ENCODE assay signal across 18 cellular contexts in the genomic region with DNA sequence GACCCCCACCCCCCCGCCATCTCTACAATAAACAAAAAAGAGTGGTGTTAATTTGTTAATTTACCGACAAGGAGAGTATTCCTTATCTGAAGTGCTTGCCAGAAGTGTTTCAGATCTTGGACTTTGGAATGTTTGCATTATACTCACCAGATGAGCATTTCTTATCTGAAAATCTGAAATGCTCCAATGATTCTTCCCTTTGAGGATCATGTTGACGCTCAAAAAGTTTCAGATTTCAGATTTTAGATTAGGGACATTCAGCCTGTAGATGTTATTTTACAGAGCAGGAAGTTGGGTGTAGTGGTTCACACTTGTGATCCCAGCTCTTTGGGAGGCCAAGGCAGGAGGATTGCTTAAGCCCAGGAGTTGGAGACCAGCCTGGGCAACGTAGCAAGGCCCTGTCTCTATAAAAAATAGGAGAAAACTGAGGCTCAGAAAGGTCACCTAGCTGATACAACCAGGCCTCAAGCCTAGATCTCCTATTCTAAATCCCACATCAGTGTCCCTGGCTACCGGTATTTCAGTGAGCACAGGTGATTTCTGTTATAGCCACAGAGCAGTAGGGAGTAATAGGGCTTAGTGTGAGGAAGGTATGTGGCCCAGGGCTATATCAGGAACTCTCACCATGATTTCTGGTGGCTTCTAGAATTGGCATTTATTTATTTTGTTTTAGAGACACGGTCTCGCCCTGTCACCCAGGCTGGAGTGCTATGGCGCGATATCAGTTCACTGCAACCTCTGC. TPM values are rescaled to one million over a fixed set of nuclear protein-coding genes. Genes with fewer than 3 reads are reported as not detected.
DNase-seq lines count a peak whose midpoint lies in the region; TF ChIP-seq lines count a peak whose summit lies in the region.
"Had no signal": no experiment of that assay in that cellular context is flagged by ENCODE, and none has a peak within 500 bp of the region (broad histone marks: within the 10 kb centered on the region; RNA-seq: fewer than 3 reads in every experiment).

No MANE protein-coding gene starts in this region.

- TF ChIP-seq POLR2A in esophagus muscularis mucosa (IDR thresholded peaks at IDR 0.05; ENCODE audit: low read depth), result no peak

- no peaks in the 10 kb centered on the region for H3K9me3 Mint-ChIP-seq in neural crest cell
- no peaks in the 10 kb centered on the region for H3K9me3 Mint-ChIP-seq in activated naive CD4-positive, alpha-beta T cell treated with anti-CD3 and anti-CD28 coated beads for 36 hours
- H3K9me3 Mint-ChIP-seq: activated naive CD8-positive, alpha-beta T cell treated with anti-CD3 and anti-CD28 coated beads, Interleukin-2, amount 10 ng/mL, durations not matched to agents 7 days and 5 days had no signal

- no peak overlapping the region for H3K4me3 ChIP-seq in colonic mucosa
- no peak overlapping the region for H3K4me3 ChIP-seq in esophagus muscularis mucosa
- H3K4me3 ChIP-seq: coronary artery, GM12878, HAP-1 had no signal

- H3K4me3 Mint-ChIP-seq in neural crest cell, result no peak overlapping the region
- H3K4me3 Mint-ChIP-seq in activated naive CD4-positive, alpha-beta T cell treated with anti-CD3 and anti-CD28 coated beads for 36 hours, result no peak overlapping the region
- H3K4me3 Mint-ChIP-seq: activated naive CD8-positive, alpha-beta T cell treated with anti-CD3 and anti-CD28 coated beads, Interleukin-2, amount 10 ng/mL, durations not matched to agents 7 days and 5 days had no signal

- DNase-seq in Caki2 (ENCODE audit: low read depth) (peak; percentile 87), M059J (ENCODE audit: low read depth) (peak; percentile 69), colonic mucosa (no peak), neural crest cell (ENCODE audit: low read depth, low spot score) (no peak), G401 (ENCODE audit: low spot score) (no peak), esophagus muscularis mucosa (ENCODE audit: extremely low spot score) (no peak)
- DNase-seq in activated naive CD4-positive, alpha-beta T cell treated with anti-CD3 and anti-CD28 coated beads for 36 hours, result no peak
- no peak for DNase-seq in activated T-cell treated with anti-CD3 and anti-CD28 coated beads, Interleukin-2, amount 50 U/mL, for 1 hour
- DNase-seq: activated CD4-positive, alpha-beta T cell treated with anti-CD3 and anti-CD28 coated beads for 4 hours; activated naive CD8-positive, alpha-beta T cell treated with anti-CD3 and anti-CD28 coated beads, Interleukin-2, amount 10 ng/mL, durations not matched to agents 7 days and 5 days; DMS153; glutamatergic neuron; left ventricle myocardium superior; NCI-H1436; NCI-H69 had no signal

- H3K27me3 ChIP-seq in colonic mucosa, result no peaks in the 10 kb centered on the region
- no peaks in the 10 kb centered on the region for H3K27me3 ChIP-seq in esophagus muscularis mucosa

- H3K36me3 Mint-ChIP-seq in neural crest cell (ENCODE audit: low read depth), result peaks cover 8% of the 10 kb centered on the region
- H3K36me3 Mint-ChIP-seq in activated naive CD4-positive, alpha-beta T cell treated with anti-CD3 and anti-CD28 coated beads for 36 hours (ENCODE audit: low read depth), result no peaks in the 10 kb centered on the region

- 96% methylated on average over 9 of the region's 9 CpGs for WGBS in esophagus muscularis mucosa

- H3K27ac ChIP-seq in colonic mucosa, result peak overlapping the region; percentile 74
- no peak overlapping the region for H3K27ac ChIP-seq in esophagus muscularis mucosa (replicated peaks in 1 of 4)
- H3K27ac ChIP-seq: coronary artery had no signal

- no peaks in the 10 kb centered on the region for H3K27me3 Mint-ChIP-seq in neural crest cell (ENCODE audit: low read depth)
- H3K27me3 Mint-ChIP-seq in activated naive CD4-positive, alpha-beta T cell treated with anti-CD3 and anti-CD28 coated beads for 36 hours (ENCODE audit: low read depth), result no peaks in the 10 kb centered on the region
- H3K27me3 Mint-ChIP-seq: activated naive CD8-positive, alpha-beta T cell treated with anti-CD3 and anti-CD28 coated beads, Interleukin-2, amount 10 ng/mL, durations not matched to agents 7 days and 5 days had no signal

- TF ChIP-seq CTCF in colonic mucosa (IDR thresholded peaks at IDR 0.05) (no peak), neural crest cell (conservative IDR thresholded peaks at IDR 0.05) (no peak), esophagus muscularis mucosa (IDR thresholded peaks at IDR 0.05) (no peak)

- H3K36me3 ChIP-seq in colonic mucosa (no peaks in the 10 kb centered on the region), esophagus muscularis mucosa (peaks cover 32 to 69% (median 64%) of the 10 kb centered on the region in 4 donors)

- CTCF ChIA-PET in activated naive CD4-positive, alpha-beta T cell treated with anti-CD3 and anti-CD28 coated beads for 36 hours (lab: Charles Lee), result no interaction called here

- in situ Hi-C loops in Caki2 (cut with HindIII; ENCODE audit: low pct_unique_long_range_greater_than_20kb, low sequenced_read_pairs) (loop anchor here (10.0 kb wide), 1 partner anchor 54 kb away; no protein-coding TSS in a partner anchor), G401 (cut with HindIII; ENCODE audit: low sequenced_read_pairs) (no loop called here)

- H3K4me1 ChIP-seq in colonic mucosa (peaks cover 5% of the 10 kb centered on the region), esophagus muscularis mucosa (peaks cover 4 to 26% (median 21%) of the 10 kb centered on the region in 4 donors)
- H3K4me1 ChIP-seq: HAP-1 had no signal

- peak overlapping the region in 1 of 2 donors; percentile 32 for H3K9ac ChIP-seq in colonic mucosa (ENCODE audit: low read depth in 2 of 2, low read length in 2 of 2)

- peak overlapping the region; percentile 10 for H3K27ac Mint-ChIP-seq in neural crest cell (ENCODE audit: unreplicated experiment)
- H3K27ac Mint-ChIP-seq in activated naive CD4-positive, alpha-beta T cell treated with anti-CD3 and anti-CD28 coated beads for 36 hours, result no peak overlapping the region
- H3K27ac Mint-ChIP-seq: activated naive CD8-positive, alpha-beta T cell treated with anti-CD3 and anti-CD28 coated beads, Interleukin-2, amount 10 ng/mL, durations not matched to agents 7 days and 5 days had no signal

- intact Hi-C loops in colonic mucosa (cut with DNase I) (no loop called here), esophagus muscularis mucosa (cut with DNase I) (no loop called here)
- intact Hi-C loops in activated naive CD4-positive, alpha-beta T cell treated with anti-CD3 and anti-CD28 coated beads for 36 hours (cut with micrococcal nuclease), result no loop called here

- H3K9me3 ChIP-seq in colonic mucosa, result no peaks in the 10 kb centered on the region
- no peaks in the 10 kb centered on the region for H3K9me3 ChIP-seq in esophagus muscularis mucosa
- H3K9me3 ChIP-seq: HAP-1 had no signal

- peaks cover 35% of the 10 kb centered on the region for H3K4me1 Mint-ChIP-seq in neural crest cell
- H3K4me1 Mint-ChIP-seq in activated naive CD4-positive, alpha-beta T cell treated with anti-CD3 and anti-CD28 coated beads for 36 hours (ENCODE audit: low read depth), result no peaks in the 10 kb centered on the region

- no peak for TF ChIP-seq EP300 in esophagus muscularis mucosa (IDR thresholded peaks at IDR 0.05)

RNA-seq across cellular contexts. Expression of a gene that starts 35.4 kb away (rescaled TPM):
- total RNA-seq in Caki2 (2014; rRNA removed; shearing (Covaris generic); ENCODE audit: low replicate concordance), result 28.8 and 36.5 TPM in 2 replicates
- total RNA-seq in M059J (2014; rRNA removed; shearing (Covaris generic)), result 15.7 and 19.6 TPM in 2 replicates
- total RNA-seq in colonic mucosa, result 10 to 100 TPM; 56.3 to 94.1 TPM
- 33.4 and 41.8 TPM in 2 replicates for total RNA-seq in neural crest cell
- 18.2 and 19.6 TPM in 2 replicates for total RNA-seq in G401 (2014; rRNA removed; shearing (Covaris generic))
- total RNA-seq in esophagus muscularis mucosa, result 10 to 100 TPM; 23.2 to 37.8 (median 31.2) TPM
- 10 to 100 TPM; 17.0 to 22.4 TPM for total RNA-seq in activated naive CD4-positive, alpha-beta T cell treated with anti-CD3 and anti-CD28 coated beads for 36 hours

RNA-seq across cellular contexts. Expression of a gene that starts 44.0 kb away (rescaled TPM):
- 94.8 and 144 TPM in 2 replicates for total RNA-seq in Caki2 (2014; rRNA removed; shearing (Covaris generic); ENCODE audit: low replicate concordance)
- total RNA-seq in M059J (2014; rRNA removed; shearing (Covaris generic)), result 56.8 and 90.1 TPM in 2 replicates
- total RNA-seq in colonic mucosa (100 to 1,000 TPM; 126 to 169 TPM), neural crest cell (123 and 126 TPM in 2 replicates), esophagus muscularis mucosa (10 to 100 TPM; 37.8 to 71.4 (median 63.6) TPM)
- total RNA-seq in G401 (2014; rRNA removed; shearing (Covaris generic)), result 44.1 and 73.3 TPM in 2 replicates
- 10 to 100 TPM; 22.9 to 26.0 TPM for total RNA-seq in activated naive CD4-positive, alpha-beta T cell treated with anti-CD3 and anti-CD28 coated beads for 36 hours

Comparison
In these comparisons a context has a peak if more than half of its experiments do, and no peak if none do; other contexts are left out.
1. DNase-seq: peak in Caki2 (single experiment) and M059J (single experiment); none in colonic mucosa (single experiment), neural crest cell (single experiment), G401 (single experiment), esophagus muscularis mucosa (single experiment), activated naive CD4-positive, alpha-beta T cell treated with anti-CD3 and anti-CD28 coated beads for 36 hours (single experiment) and activated T-cell treated with anti-CD3 and anti-CD28 coated beads, Interleukin-2, amount 50 U/mL, for 1 hour (single experiment).